1 cellular context compared by ENCODE assay signal in genomic region chr1:179709841-179710329, GRCh38.
TF ChIP-seq lines count a peak whose summit lies in the region.

No MANE protein-coding gene starts in this region.

TF ChIP-seq in GM12878, 131 proteins besides CTCF, POLR2A, EP300 and RAD21 (continued from another document):
- TF ChIP-seq RELB (IDR thresholded peaks at IDR 0.05; ENCODE audit: low read depth), result peak; percentile 77; the same call in 1 of the 2 replicates
- peak; percentile 51; the same call in 1 of the 2 replicates for TF ChIP-seq CREM (IDR thresholded peaks at IDR 0.05; ENCODE audit: low read depth)
- TF ChIP-seq ZNF24 (IDR thresholded peaks at IDR 0.05), result no peak
- TF ChIP-seq MTA2 (IDR thresholded peaks at IDR 0.05; ENCODE audit: low read depth), result peak; percentile 52; the same call in 1 of the 2 replicates
- TF ChIP-seq NR2F1 (conservative IDR thresholded peaks at IDR 0.05), result 0 out of 2 replicates have a peak, but pooled peaks have one; percentile 1
- TF ChIP-seq, protein P1, sequence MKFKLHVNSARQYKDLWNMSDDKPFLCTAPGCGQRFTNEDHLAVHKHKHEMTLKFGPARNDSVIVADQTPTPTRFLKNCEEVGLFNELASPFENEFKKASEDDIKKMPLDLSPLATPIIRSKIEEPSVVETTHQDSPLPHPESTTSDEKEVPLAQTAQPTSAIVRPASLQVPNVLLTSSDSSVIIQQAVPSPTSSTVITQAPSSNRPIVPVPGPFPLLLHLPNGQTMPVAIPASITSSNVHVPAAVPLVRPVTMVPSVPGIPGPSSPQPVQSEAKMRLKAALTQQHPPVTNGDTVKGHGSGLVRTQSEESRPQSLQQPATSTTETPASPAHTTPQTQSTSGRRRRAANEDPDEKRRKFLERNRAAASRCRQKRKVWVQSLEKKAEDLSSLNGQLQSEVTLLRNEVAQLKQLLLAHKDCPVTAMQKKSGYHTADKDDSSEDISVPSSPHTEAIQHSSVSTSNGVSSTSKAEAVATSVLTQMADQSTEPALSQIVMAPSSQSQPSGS (IDR thresholded peaks at IDR 0.05; ENCODE audit: low read length), result 0 out of 2 replicates have a peak, but pooled peaks have one; percentile 27
- peak; percentile 33 to 59; a peak in 2 of 4 replicates for TF ChIP-seq IKZF2 (IDR thresholded peaks at IDR 0.05)
- TF ChIP-seq IKZF1 (conservative IDR thresholded peaks at IDR 0.05), result peak; percentile 69
- TF ChIP-seq RELA (IDR thresholded peaks at IDR 0.05; ENCODE audit: borderline replicate concordance, partially characterized antibody), result peak; percentile 73
- TF ChIP-seq BCL11A (IDR thresholded peaks at IDR 0.05; ENCODE audit: low read depth, low read length), result peak; percentile 40; the same call in 1 of the 2 replicates
- TF ChIP-seq GABPA (IDR thresholded peaks at IDR 0.05; ENCODE audit: low read depth), result 0 out of 2 replicates have a peak, but pooled peaks have one; percentile 42
- TF ChIP-seq ZBTB11 (CRISPR knock-in tag; IDR thresholded peaks at IDR 0.05), result no peak
- TF ChIP-seq MYC (IDR thresholded peaks at IDR 0.05; ENCODE audit: insufficient read depth, insufficient read length, insufficient replicate concordance, low read length, severe bottlenecking), result no peak
- 0 out of 2 replicates have a peak, but pooled peaks have one; percentile 11 for TF ChIP-seq JUNB (IDR thresholded peaks at IDR 0.05)
- TF ChIP-seq TCF12 (IDR thresholded peaks at IDR 0.05; ENCODE audit: low read depth, low read length), result peak; percentile 66; the same call in 1 of the 2 replicates
